ENCODE assay signal across 1 cellular context in the genomic region with DNA sequence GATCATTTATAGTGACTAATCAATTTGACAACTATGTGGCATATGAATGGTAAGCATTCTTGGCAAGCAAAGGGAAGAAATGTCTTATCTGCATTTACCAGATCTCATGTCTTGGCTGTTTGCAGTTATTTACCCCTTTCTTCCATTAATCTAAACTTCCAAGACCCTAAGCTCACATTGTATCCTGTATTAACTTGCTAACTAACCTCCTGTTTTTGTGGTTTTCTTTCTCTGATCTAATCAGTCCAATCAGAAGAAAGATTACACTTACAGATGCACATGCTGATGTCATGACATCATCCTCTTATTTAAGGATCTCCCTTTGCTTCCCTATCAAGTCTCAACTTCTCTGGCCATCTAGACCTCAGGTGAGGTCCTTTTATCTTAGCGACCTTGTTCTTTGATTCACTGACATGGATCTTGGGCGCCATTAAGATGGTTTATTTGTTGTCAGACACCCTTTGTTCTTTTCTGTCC.
TF ChIP-seq lines count a peak whose summit lies in the region.

No MANE protein-coding gene starts in this region.

TF ChIP-seq in IMR-90, 13 proteins besides CTCF, POLR2A, EP300 and RAD21:
- no peak for TF ChIP-seq FOS (IDR thresholded peaks at IDR 0.05; ENCODE audit: low read depth, low read length)
- TF ChIP-seq BHLHE40 (IDR thresholded peaks at IDR 0.05; ENCODE audit: low read depth, low read length) = no peak
- TF ChIP-seq SMC3 (IDR thresholded peaks at IDR 0.05; ENCODE audit: low read depth, low read length) = no peak
- TF ChIP-seq, protein P1, sequence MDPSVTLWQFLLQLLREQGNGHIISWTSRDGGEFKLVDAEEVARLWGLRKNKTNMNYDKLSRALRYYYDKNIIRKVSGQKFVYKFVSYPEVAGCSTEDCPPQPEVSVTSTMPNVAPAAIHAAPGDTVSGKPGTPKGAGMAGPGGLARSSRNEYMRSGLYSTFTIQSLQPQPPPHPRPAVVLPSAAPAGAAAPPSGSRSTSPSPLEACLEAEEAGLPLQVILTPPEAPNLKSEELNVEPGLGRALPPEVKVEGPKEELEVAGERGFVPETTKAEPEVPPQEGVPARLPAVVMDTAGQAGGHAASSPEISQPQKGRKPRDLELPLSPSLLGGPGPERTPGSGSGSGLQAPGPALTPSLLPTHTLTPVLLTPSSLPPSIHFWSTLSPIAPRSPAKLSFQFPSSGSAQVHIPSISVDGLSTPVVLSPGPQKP (IDR thresholded peaks at IDR 0.05; ENCODE audit: borderline replicate concordance, low read depth, low read length) = no peak
- no peak for TF ChIP-seq MAFK (IDR thresholded peaks at IDR 0.05; ENCODE audit: low read depth, low read length)
- TF ChIP-seq CEBPB (IDR thresholded peaks at IDR 0.05; ENCODE audit: low read depth, low read length) = no peak
- TF ChIP-seq MAZ (IDR thresholded peaks at IDR 0.05; ENCODE audit: borderline replicate concordance, low read depth, low read length) = no peak
- TF ChIP-seq NFE2L2 (IDR thresholded peaks at IDR 0.05; ENCODE audit: low read depth, low read length) = no peak
- TF ChIP-seq RCOR1 (IDR thresholded peaks at IDR 0.05; ENCODE audit: insufficient replicate concordance, low read length) = no peak
- no peak for TF ChIP-seq CHD1 (IDR thresholded peaks at IDR 0.05; ENCODE audit: low read depth, low read length)
- TF ChIP-seq, protein P2, sequence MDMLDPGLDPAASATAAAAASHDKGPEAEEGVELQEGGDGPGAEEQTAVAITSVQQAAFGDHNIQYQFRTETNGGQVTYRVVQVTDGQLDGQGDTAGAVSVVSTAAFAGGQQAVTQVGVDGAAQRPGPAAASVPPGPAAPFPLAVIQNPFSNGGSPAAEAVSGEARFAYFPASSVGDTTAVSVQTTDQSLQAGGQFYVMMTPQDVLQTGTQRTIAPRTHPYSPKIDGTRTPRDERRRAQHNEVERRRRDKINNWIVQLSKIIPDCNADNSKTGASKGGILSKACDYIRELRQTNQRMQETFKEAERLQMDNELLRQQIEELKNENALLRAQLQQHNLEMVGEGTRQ (IDR thresholded peaks at IDR 0.05; ENCODE audit: low read depth, low read length) = no peak
- no peak for TF ChIP-seq RFX5 (IDR thresholded peaks at IDR 0.05; ENCODE audit: low read depth, low read length)
- no peak for TF ChIP-seq MXI1 (IDR thresholded peaks at IDR 0.05; ENCODE audit: borderline replicate concordance, low read depth, low read length)
TF ChIP-seq in IMR-90: peak in this region for 0.
